Comparison of ENCODE assay signal across 8 cellular contexts in genomic region chr11:47523491-47524199, GRCh38. TPM values are rescaled to one million over a fixed set of nuclear protein-coding genes. Genes with fewer than 3 reads are reported as not detected.
A peak's percentile ranks its signal among the peaks of the same experiment; 100 is the strongest.
DNase-seq lines count a peak whose midpoint lies in the region; ATAC-seq and TF ChIP-seq lines count a peak whose summit lies in the region.

No MANE protein-coding gene starts in this region.

- H3K9me3 Mint-ChIP-seq in activated CD8-positive, alpha-beta T cell treated with anti-CD3 and anti-CD28 coated beads, Interleukin-2, amount 10 ng/mL, durations not matched to agents 7 days and 5 days (ENCODE audit: insufficient read depth): no peaks in the 10 kb centered on the region
- H3K9me3 Mint-ChIP-seq in natural killer cell: no peaks in the 10 kb centered on the region

- H3K9me3 ChIP-seq in HUES48 (ENCODE audit: control insufficient read depth, insufficient read depth, low read length) (no peaks in the 10 kb centered on the region), esophagus squamous epithelium (no peaks in the 10 kb centered on the region)

- ATAC-seq in activated CD8-positive, alpha-beta T cell treated with anti-CD3 and anti-CD28 coated beads, Interleukin-2, amount 10 ng/mL, durations not matched to agents 7 days and 5 days: peak; percentile 65
- ATAC-seq in natural killer cell (peak; percentile 75 to 81 (median 79)), GM18858 (IDR thresholded peaks at IDR 0.05; ENCODE audit: unreplicated experiment) (no peak)

- H3K36me3 Mint-ChIP-seq in activated CD8-positive, alpha-beta T cell treated with anti-CD3 and anti-CD28 coated beads, Interleukin-2, amount 10 ng/mL, durations not matched to agents 7 days and 5 days (ENCODE audit: low read depth): peaks cover 12% of the 10 kb centered on the region
- no peaks in the 10 kb centered on the region for H3K36me3 Mint-ChIP-seq in natural killer cell

- H3K4me3 Mint-ChIP-seq in activated CD8-positive, alpha-beta T cell treated with anti-CD3 and anti-CD28 coated beads, Interleukin-2, amount 10 ng/mL, durations not matched to agents 7 days and 5 days: peak overlapping the region; percentile 26
- peak overlapping the region; percentile 1 for H3K4me3 Mint-ChIP-seq in natural killer cell

- H3K4me3 ChIP-seq in HUES48 (ENCODE audit: low read depth, low read length) (no peak overlapping the region), esophagus squamous epithelium (peak overlapping the region in 3 of 4 donors; percentile 21 to 49 (median 26))

- CTCF ChIA-PET in activated CD8-positive, alpha-beta T cell treated with anti-CD3 and anti-CD28 coated beads, Interleukin-2, amount 10 ng/mL, durations not matched to agents 7 days and 5 days (lab: Charles Lee): interaction anchor here (1.0 to 1.7 kb wide), 4 partner anchors 12 to 41 kb away, joined by 3 to 7 read pairs (median 4); partner anchors contain the start of gene CELF1

- H3K27me3 ChIP-seq in HUES48 (ENCODE audit: control insufficient read depth, insufficient read depth, low read length) (no peaks in the 10 kb centered on the region), esophagus squamous epithelium (no peaks in the 10 kb centered on the region)

- H3K4me1 ChIP-seq in HUES48 (ENCODE audit: control insufficient read depth, insufficient read depth, low read length) (peaks cover 35% of the 10 kb centered on the region), esophagus squamous epithelium (peaks cover 21 to 93% (median 49%) of the 10 kb centered on the region in 3 donors)

- no peaks in the 10 kb centered on the region for H3K27me3 Mint-ChIP-seq in activated CD8-positive, alpha-beta T cell treated with anti-CD3 and anti-CD28 coated beads, Interleukin-2, amount 10 ng/mL, durations not matched to agents 7 days and 5 days (ENCODE audit: low read depth)
- H3K27me3 Mint-ChIP-seq in natural killer cell (ENCODE audit: low read depth in 2 of 2): no peaks in the 10 kb centered on the region

- peak; percentile 70 for DNase-seq in activated effector memory CD4-positive, alpha-beta T cell treated with anti-CD3 and anti-CD28 coated beads, Interleukin-2, amount 50 U/mL, for 16 hours
- DNase-seq in activated effector memory CD4-positive, alpha-beta T cell treated with Interleukin-2 at 50 U/mL for 16 hours: no peak
- DNase-seq in activated CD8-positive, alpha-beta T cell treated with anti-CD3 and anti-CD28 coated beads, Interleukin-2, amount 10 ng/mL, durations not matched to agents 7 days and 5 days: peak; percentile 33
- DNase-seq in esophagus squamous epithelium (lab: John Stamatoyannopoulos, UW): no peak
- DNase-seq in natural killer cell: no peak
- no peak for DNase-seq in NCI-H748 (lab: John Stamatoyannopoulos, UW; ENCODE audit: unreplicated experiment)

- TF ChIP-seq CTCF in esophagus squamous epithelium (IDR thresholded peaks at IDR 0.05) (no peak), natural killer cell (IDR thresholded peaks at IDR 0.05) (no peak)

- 13 to 20% methylated on average over 3 of the region's 3 CpGs for WGBS in esophagus squamous epithelium, 2 donors

- peak overlapping the region; percentile 81 for H3K27ac Mint-ChIP-seq in activated CD8-positive, alpha-beta T cell treated with anti-CD3 and anti-CD28 coated beads, Interleukin-2, amount 10 ng/mL, durations not matched to agents 7 days and 5 days
- peak overlapping the region; percentile 89 to 93 for H3K27ac Mint-ChIP-seq in natural killer cell

- POLR2A ChIA-PET in activated CD8-positive, alpha-beta T cell treated with anti-CD3 and anti-CD28 coated beads, Interleukin-2, amount 10 ng/mL, durations not matched to agents 7 days and 5 days (lab: Charles Lee): interaction anchor here (0.9 to 1.4 kb wide), 2 partner anchors 15 to 28 kb away, joined by 3 to 8 read pairs; no protein-coding TSS in a partner anchor

- peaks cover 50% of the 10 kb centered on the region for H3K4me1 Mint-ChIP-seq in activated CD8-positive, alpha-beta T cell treated with anti-CD3 and anti-CD28 coated beads, Interleukin-2, amount 10 ng/mL, durations not matched to agents 7 days and 5 days (ENCODE audit: low read depth)
- H3K4me1 Mint-ChIP-seq in natural killer cell: peaks cover 48 to 58% of the 10 kb centered on the region in 2 donors

- no peak overlapping the region for H3K9ac ChIP-seq in HUES48 (ENCODE audit: low read depth, low read length)

- no peak for TF ChIP-seq POLR2A in esophagus squamous epithelium (IDR thresholded peaks at IDR 0.05)

- intact Hi-C loops in esophagus squamous epithelium (cut with DNase I) (no loop called here), natural killer cell (cut with micrococcal nuclease) (loop anchor here (2.0 kb wide), 1 partner anchor 55 kb away; the partner anchor contains the start of genes KBTBD4 and NDUFS3)

- H3K27ac ChIP-seq in HUES48 (ENCODE audit: low read depth, low read length) (peak overlapping the region; percentile 87), esophagus squamous epithelium (peak overlapping the region; percentile 39 to 77 (median 76))

- H3K36me3 ChIP-seq in HUES48 (ENCODE audit: control insufficient read depth, insufficient read depth, low read length) (no peaks in the 10 kb centered on the region), esophagus squamous epithelium (peaks cover 0 to 10% (median 0%) of the 10 kb centered on the region in 3 donors)

RNA-seq across cellular contexts. Expression of gene CELF1, which starts 29.3 kb away (rescaled TPM):
- total RNA-seq in activated CD8-positive, alpha-beta T cell treated with anti-CD3 and anti-CD28 coated beads, Interleukin-2, amount 10 ng/mL, durations not matched to agents 7 days and 5 days: 100 to 1,000 TPM; 104 to 111 TPM
- total RNA-seq in esophagus squamous epithelium (10 to 100 TPM; 50.4 to 88.9 (median 64.1) TPM), natural killer cell (100 to 1,000 TPM; 128 to 168 (median 162) TPM)

RNA-seq across cellular contexts. Expression of gene PTPMT1, which starts 41.8 kb away (rescaled TPM):
- total RNA-seq in activated CD8-positive, alpha-beta T cell treated with anti-CD3 and anti-CD28 coated beads, Interleukin-2, amount 10 ng/mL, durations not matched to agents 7 days and 5 days: 10 to 100 TPM; 44.5 to 44.7 TPM
- total RNA-seq in esophagus squamous epithelium (10 to 100 TPM; 67.7 to 92.3 (median 78.7) TPM), natural killer cell (10 to 100 TPM; 19.4 to 28.6 (median 20.4) TPM)

RNA-seq across cellular contexts. Expression of gene KBTBD4, which starts 55.1 kb away (rescaled TPM):
- 10 to 100 TPM; 17.7 to 20.7 TPM for total RNA-seq in activated CD8-positive, alpha-beta T cell treated with anti-CD3 and anti-CD28 coated beads, Interleukin-2, amount 10 ng/mL, durations not matched to agents 7 days and 5 days
- total RNA-seq in esophagus squamous epithelium: 10 to 100 TPM; 12.4 to 22.7 (median 16.0) TPM
- 10 to 100 TPM; 17.7 to 24.1 (median 20.9) TPM for total RNA-seq in natural killer cell

RNA-seq across cellular contexts. Expression of gene NDUFS3, which starts 55.2 kb away (rescaled TPM):
- 100 to 1,000 TPM; 114 to 121 TPM for total RNA-seq in activated CD8-positive, alpha-beta T cell treated with anti-CD3 and anti-CD28 coated beads, Interleukin-2, amount 10 ng/mL, durations not matched to agents 7 days and 5 days
- 10 to 100 TPM; 65.5 to 89.9 (median 83.6) TPM for total RNA-seq in esophagus squamous epithelium
- total RNA-seq in natural killer cell: 100 to 1,000 TPM; 114 to 138 (median 115) TPM

Comparison
In these comparisons a context has a peak if more than half of its experiments do, and no peak if none do; other contexts are left out.
1. DNase-seq: peak in activated effector memory CD4-positive, alpha-beta T cell treated with anti-CD3 and anti-CD28 coated beads, Interleukin-2, amount 50 U/mL, for 16 hours (single experiment) and activated CD8-positive, alpha-beta T cell treated with anti-CD3 and anti-CD28 coated beads, Interleukin-2, amount 10 ng/mL, durations not matched to agents 7 days and 5 days (single experiment); none in activated effector memory CD4-positive, alpha-beta T cell treated with Interleukin-2 at 50 U/mL for 16 hours (single experiment), esophagus squamous epithelium (single experiment), natural killer cell (single experiment) and NCI-H748 (single experiment).